ENCODE assay signal across 11 cellular contexts in genomic region chr12:123478762-123479161, GRCh38. TPM values are rescaled to one million over a fixed set of nuclear protein-coding genes. Genes with fewer than 3 reads are reported as not detected.
DNase-seq lines count a peak whose midpoint lies in the region; ATAC-seq and TF ChIP-seq lines count a peak whose summit lies in the region.
"Had no signal": no experiment of that assay in that cellular context is flagged by ENCODE, and none has a peak within 500 bp of the region (broad histone marks: within the 10 kb centered on the region; RNA-seq: fewer than 3 reads in every experiment).

No MANE protein-coding gene starts in this region.

- no peaks in the 10 kb centered on the region for H3K27me3 ChIP-seq in body of pancreas
- no peaks in the 10 kb centered on the region for H3K27me3 ChIP-seq in gastrocnemius medialis

- in situ Hi-C loops in Caki2 (cut with HindIII; ENCODE audit: low pct_unique_long_range_greater_than_20kb, low sequenced_read_pairs) (no loop called here), gastrocnemius medialis (cut with MboI; ENCODE audit: low sequenced_read_pairs in 4 of 4) (no loop called here)

- no peak overlapping the region for H3K27ac ChIP-seq in body of pancreas
- peak overlapping the region; percentile 96 to 99 (median 98) for H3K27ac ChIP-seq in gastrocnemius medialis
- H3K27ac ChIP-seq: C4-2B had no signal

- H3K4me3 ChIP-seq in body of pancreas (no peak overlapping the region), gastrocnemius medialis (peak overlapping the region; percentile 17 to 45 (median 30))

- intact Hi-C loops in body of pancreas (cut with DNase I) (no loop called here), left ventricle myocardium superior (cut with micrococcal nuclease) (no loop called here), gastrocnemius medialis (cut with DNase I; ENCODE audit: low total_unique reads) (loop anchor here (1.0 to 5.0 kb wide), 3 partner anchors 16 to 90 kb away; partner anchors contain the start of gene RILPL1)

- H3K4me1 ChIP-seq in body of pancreas: no peaks in the 10 kb centered on the region
- peaks cover 38 to 48% of the 10 kb centered on the region in 2 donors for H3K4me1 ChIP-seq in gastrocnemius medialis

- 85 to 92% methylated on average over 10 of the region's 10 CpGs for WGBS in body of pancreas, 2 donors

- no peaks in the 10 kb centered on the region for H3K36me3 Mint-ChIP-seq in activated CD8-positive, alpha-beta T cell treated with anti-CD3 and anti-CD28 coated beads, Interleukin-2, amount 10 ng/mL, durations not matched to agents 7 days and 5 days (ENCODE audit: low read depth)

- no peak overlapping the region for H3K27ac Mint-ChIP-seq in activated CD8-positive, alpha-beta T cell treated with anti-CD3 and anti-CD28 coated beads, Interleukin-2, amount 10 ng/mL, durations not matched to agents 7 days and 5 days
- H3K27ac Mint-ChIP-seq: activated naive CD4-positive, alpha-beta T cell treated with anti-CD3 and anti-CD28 coated beads for 36 hours had no signal

- DNase-seq in Caki2 (ENCODE audit: low read depth) (peak; percentile 72), body of pancreas (no peak), left ventricle myocardium superior (peak; percentile 81), gastrocnemius medialis (peak; percentile 91 to 95), GF-D8 (lab: John Stamatoyannopoulos, UW) (no peak), NAMALWA (ENCODE audit: low spot score) (no peak), NCI-H1092 treated with DMSO at 0.1 percent for 48 hours (lab: John Stamatoyannopoulos, UW) (no peak)
- DNase-seq in activated CD8-positive, alpha-beta T cell treated with anti-CD3 and anti-CD28 coated beads, Interleukin-2, amount 10 ng/mL, durations not matched to agents 7 days and 5 days: no peak
- DNase-seq: activated naive CD4-positive, alpha-beta T cell treated with anti-CD3 and anti-CD28 coated beads for 36 hours; naive thymus-derived CD8-positive, alpha-beta T cell had no signal

- TF ChIP-seq POLR2A in body of pancreas (IDR thresholded peaks at IDR 0.05) (no peak), gastrocnemius medialis (IDR thresholded peaks at IDR 0.05) (peak; percentile 26 to 47)

- no peak overlapping the region for H3K4me3 Mint-ChIP-seq in activated CD8-positive, alpha-beta T cell treated with anti-CD3 and anti-CD28 coated beads, Interleukin-2, amount 10 ng/mL, durations not matched to agents 7 days and 5 days
- H3K4me3 Mint-ChIP-seq: activated naive CD4-positive, alpha-beta T cell treated with anti-CD3 and anti-CD28 coated beads for 36 hours; naive thymus-derived CD8-positive, alpha-beta T cell had no signal

- H3K36me3 ChIP-seq in body of pancreas (replicated peaks in 1 of 2; ENCODE audit: insufficient read depth in 1 of 2, low read depth in 2 of 2) (no peaks in the 10 kb centered on the region), gastrocnemius medialis (peaks cover 0 to 2% of the 10 kb centered on the region in 2 donors)

- TF ChIP-seq CTCF in body of pancreas (IDR thresholded peaks at IDR 0.05) (no peak), gastrocnemius medialis (IDR thresholded peaks at IDR 0.05 in 4 of 5, conservative IDR thresholded peaks at IDR 0.05 in 1 of 5) (peak in 1 of 5 experiments; percentile 10)

- no peaks in the 10 kb centered on the region for H3K9me3 Mint-ChIP-seq in activated CD8-positive, alpha-beta T cell treated with anti-CD3 and anti-CD28 coated beads, Interleukin-2, amount 10 ng/mL, durations not matched to agents 7 days and 5 days (ENCODE audit: insufficient read depth)
- H3K9me3 Mint-ChIP-seq: activated naive CD4-positive, alpha-beta T cell treated with anti-CD3 and anti-CD28 coated beads for 36 hours; naive thymus-derived CD8-positive, alpha-beta T cell had no signal

- peaks cover 17% of the 10 kb centered on the region for H3K4me1 Mint-ChIP-seq in activated CD8-positive, alpha-beta T cell treated with anti-CD3 and anti-CD28 coated beads, Interleukin-2, amount 10 ng/mL, durations not matched to agents 7 days and 5 days (ENCODE audit: low read depth)

- ATAC-seq in body of pancreas (peak; percentile 33), left ventricle myocardium superior (peak; percentile 84), gastrocnemius medialis (peak; percentile 83 to 87)
- ATAC-seq in activated CD8-positive, alpha-beta T cell treated with anti-CD3 and anti-CD28 coated beads, Interleukin-2, amount 10 ng/mL, durations not matched to agents 7 days and 5 days: no peak
- ATAC-seq: naive thymus-derived CD8-positive, alpha-beta T cell had no signal

- H3K9me3 ChIP-seq in body of pancreas (no peaks in the 10 kb centered on the region), gastrocnemius medialis (no peaks in the 10 kb centered on the region)

- CTCF ChIA-PET in activated CD8-positive, alpha-beta T cell treated with anti-CD3 and anti-CD28 coated beads, Interleukin-2, amount 10 ng/mL, durations not matched to agents 7 days and 5 days (lab: Charles Lee): no interaction called here

- POLR2A ChIA-PET in activated CD8-positive, alpha-beta T cell treated with anti-CD3 and anti-CD28 coated beads, Interleukin-2, amount 10 ng/mL, durations not matched to agents 7 days and 5 days (lab: Charles Lee): no interaction called here

- H3K27me3 Mint-ChIP-seq in activated CD8-positive, alpha-beta T cell treated with anti-CD3 and anti-CD28 coated beads, Interleukin-2, amount 10 ng/mL, durations not matched to agents 7 days and 5 days (ENCODE audit: low read depth): no peaks in the 10 kb centered on the region
- H3K27me3 Mint-ChIP-seq: naive thymus-derived CD8-positive, alpha-beta T cell had no signal

RNA-seq across cellular contexts. Expression of gene SNRNP35, which starts 20.8 kb away (rescaled TPM):
- 8.2 and 19.4 TPM in 2 replicates for total RNA-seq in Caki2 (2014; rRNA removed; shearing (Covaris generic); ENCODE audit: low replicate concordance)
- total RNA-seq in body of pancreas: 10 to 100 TPM; 12.9 to 16.9 TPM
- 23.2 TPM for total RNA-seq in left ventricle myocardium superior
- 10 to 100 TPM; 22.6 to 40.4 (median 23.5) TPM for total RNA-seq in gastrocnemius medialis
- 10 to 100 TPM; 22.9 to 24.1 TPM for total RNA-seq in activated CD8-positive, alpha-beta T cell treated with anti-CD3 and anti-CD28 coated beads, Interleukin-2, amount 10 ng/mL, durations not matched to agents 7 days and 5 days

RNA-seq across cellular contexts. Expression of gene RILPL2, which starts 42.3 kb away (rescaled TPM):
- total RNA-seq in Caki2 (2014; rRNA removed; shearing (Covaris generic); ENCODE audit: low replicate concordance): 3.7 and 5.6 TPM in 2 replicates
- total RNA-seq in body of pancreas (1 to 10 TPM; 2.6 TPM), left ventricle myocardium superior (2.1 TPM), gastrocnemius medialis (1 to 10 TPM; 1.2 to 2.0 (median 1.7) TPM)
- 1 to 10 TPM; 4.7 to 5.1 TPM for total RNA-seq in activated CD8-positive, alpha-beta T cell treated with anti-CD3 and anti-CD28 coated beads, Interleukin-2, amount 10 ng/mL, durations not matched to agents 7 days and 5 days

RNA-seq across cellular contexts. Expression of gene RILPL1, which starts 54.8 kb away (rescaled TPM):
- total RNA-seq in Caki2 (2014; rRNA removed; shearing (Covaris generic); ENCODE audit: low replicate concordance): 7.8 and 13.9 TPM in 2 replicates
- total RNA-seq in body of pancreas (1 to 10 TPM; 4.3 to 4.9 TPM), left ventricle myocardium superior (116 TPM), gastrocnemius medialis (10 to 100 TPM; 33.4 to 65.3 (median 40.6) TPM)
- under 1 TPM; 0.91 to 0.92 TPM for total RNA-seq in activated CD8-positive, alpha-beta T cell treated with anti-CD3 and anti-CD28 coated beads, Interleukin-2, amount 10 ng/mL, durations not matched to agents 7 days and 5 days

Comparison
In these comparisons a context has a peak if more than half of its experiments do, and no peak if none do; other contexts are left out.
1. DNase-seq: peak in Caki2 (single experiment), left ventricle myocardium superior (single experiment) and gastrocnemius medialis (2 of 2); none in body of pancreas (0 of 4), GF-D8 (single experiment), NAMALWA (single experiment), NCI-H1092 treated with DMSO at 0.1 percent for 48 hours (single experiment) and activated CD8-positive, alpha-beta T cell treated with anti-CD3 and anti-CD28 coated beads, Interleukin-2, amount 10 ng/mL, durations not matched to agents 7 days and 5 days (single experiment).
2. H3K27ac ChIP-seq: peak in gastrocnemius medialis (4 of 4); none in body of pancreas (0 of 4).
3. H3K4me3 ChIP-seq: peak in gastrocnemius medialis (4 of 4); none in body of pancreas (0 of 2).
4. POLR2A ChIP-seq: peak in gastrocnemius medialis (2 of 2); none in body of pancreas (0 of 3).